In genomic region chr17:58337600-58338453, GRCh38 we compare ENCODE assay signal across 8 cellular contexts. TPM values are rescaled to one million over a fixed set of nuclear protein-coding genes. Genes with fewer than 3 reads are reported as not detected.
DNase-seq lines count a peak whose midpoint lies in the region; ATAC-seq and TF ChIP-seq lines count a peak whose summit lies in the region.

No MANE protein-coding gene starts in this region.

- H3K27me3 ChIP-seq in BJ (ENCODE audit: control insufficient read depth, insufficient read depth, low read length) (no peaks in the 10 kb centered on the region), HL-60 (ENCODE audit: insufficient read depth, poor library complexity, severe bottlenecking) (no peaks in the 10 kb centered on the region)

- no peak; the same call in 1 of the 2 replicates for TF ChIP-seq CTCF in BJ (IDR thresholded peaks at IDR 0.05; ENCODE audit: insufficient read depth, low read depth, low read length)
- no peak for TF ChIP-seq CTCF in GM20000 (IDR thresholded peaks at IDR 0.05; ENCODE audit: extremely low read depth, missing control alignments)
- no peak for TF ChIP-seq CTCF in HL-60 (IDR thresholded peaks at IDR 0.05; ENCODE audit: insufficient read depth, low read length)
- TF ChIP-seq CTCF in activated B cell treated with CpG ODN at 0.5 μM for 24 hours (IDR thresholded peaks at IDR 0.05) = no peak
- no peak for TF ChIP-seq CTCF in lower leg skin (IDR thresholded peaks at IDR 0.05)

- CTCF ChIA-PET in BJ (lab: Yijun Ruan, JAX) (interaction anchor here (0.7 to 4.5 kb wide), 6 partner anchors 10 to 102 kb away, joined by 3 to 19 read pairs (median 6); partner anchors contain the start of genes SUPT4H1 and TSPOAP1), activated B cell treated with CpG ODN at 0.5 μM for 24 hours (lab: Charles Lee) (interaction anchor here (1.2 to 5.3 kb wide), 7 partner anchors 10 to 150 kb away, joined by 3 to 47 read pairs (median 7); partner anchors contain the start of genes HSF5, RNF43, SUPT4H1 and TSPOAP1)

- H3K4me3 ChIP-seq in BJ (ENCODE audit: low read depth, low read length) (no peak overlapping the region), HL-60 (replicated peaks; ENCODE audit: insufficient read depth, low read length) (peak overlapping the region; percentile 55), lower leg skin (ENCODE audit: low read depth, poor library complexity, severe bottlenecking) (no peak overlapping the region)

- TF ChIP-seq POLR2A in lower leg skin (IDR thresholded peaks at IDR 0.05) = peak in 1 of 2 donors; percentile 1

- peaks cover 17% of the 10 kb centered on the region for H3K36me3 Mint-ChIP-seq in activated B cell treated with CpG ODN at 0.5 μM for 24 hours (ENCODE audit: low read depth)

- peak overlapping the region; percentile 100 for H3K27ac ChIP-seq in HL-60 (replicated peaks)
- H3K27ac ChIP-seq in caudate nucleus (ENCODE audit: low read depth, low read length) = peak overlapping the region; percentile 83

- peak overlapping the region; percentile 100 for H3K4me3 Mint-ChIP-seq in activated B cell treated with CpG ODN at 0.5 μM for 24 hours

- peaks cover 97% of the 10 kb centered on the region for H3K4me1 Mint-ChIP-seq in activated B cell treated with CpG ODN at 0.5 μM for 24 hours

- H3K27ac Mint-ChIP-seq in activated B cell treated with CpG ODN at 0.5 μM for 24 hours = peak overlapping the region; percentile 99

- ATAC-seq in activated B cell treated with CpG ODN at 0.5 μM for 24 hours (ENCODE audit: low read depth) = peak; percentile 63

- POLR2A ChIA-PET in BJ (lab: Charles Lee) = interaction anchor here (0.6 to 4.3 kb wide), 2 partner anchors 14 to 1228 kb away, joined by 3 to 26 read pairs; partner anchors contain the start of genes DHX40 and SUPT4H1
- POLR2A ChIA-PET in activated B cell treated with CpG ODN at 0.5 μM for 24 hours (lab: Charles Lee) = interaction anchor here (0.6 to 27.9 kb wide), 27 partner anchors 1 to 1510 kb away, joined by 3 to 3007 read pairs (median 4); partner anchors contain the start of genes HSF5, MRPS23, PRR11 and RNF43

- intact Hi-C loops in activated B cell treated with CpG ODN at 0.5 μM for 24 hours (cut with micrococcal nuclease) (loop anchor here (1.0 to 10.0 kb wide), 7 partner anchors 9 to 817 kb away; partner anchors contain the start of genes PRR11, SKA2 and SUPT4H1), lower leg skin (cut with DNase I; ENCODE audit: low total_unique reads) (no loop called here)

- DNase-seq in BJ (ENCODE audit: low read depth) (peak; percentile 70), GM20000 (ENCODE audit: low spot score) (peak; percentile 74), HL-60 (ENCODE audit: low read depth in 1 of 2, low spot score in 1 of 2) (peak; percentile 94 to 97), activated B cell treated with CpG ODN at 0.5 μM for 24 hours (peak; percentile 84), caudate nucleus (lab: John Stamatoyannopoulos, UW) (peak in 33 of 61 donors; percentile 11 to 70 (median 42)), lower leg skin (ENCODE audit: low spot score in 2 of 2) (peak; percentile 66 to 93), LoVo (ENCODE audit: low spot score) (no peak)
- peak; percentile 90 for DNase-seq in stimulated activated CD8-positive, alpha-beta memory T cell treated with anti-CD3 and anti-CD28 coated beads, Interleukin-12 subunit alpha, Interleukin-12 subunit beta, amount 100 ng/mL, for 4 hours (ENCODE audit: low read depth)

- 38 to 39% methylated on average over 18 to 23 of the region's 23 CpGs for WGBS in lower leg skin, 2 donors

- no peaks in the 10 kb centered on the region for H3K36me3 ChIP-seq in BJ (ENCODE audit: control insufficient read depth, insufficient read depth, low read length)

- no peaks in the 10 kb centered on the region for H3K9me3 Mint-ChIP-seq in activated B cell treated with CpG ODN at 0.5 μM for 24 hours

- H3K27me3 Mint-ChIP-seq in activated B cell treated with CpG ODN at 0.5 μM for 24 hours = no peaks in the 10 kb centered on the region

RNA-seq across cellular contexts. Expression of gene TSPOAP1, which starts 9.2 kb away (rescaled TPM):
- 3.9 and 5.6 TPM in 2 replicates for polyA plus RNA-seq in BJ (2011; rRNA removed)
- polyA minus RNA-seq in BJ (2011; rRNA and poly(A)+ RNA removed) = 0.87 and 2.1 TPM in 2 replicates
- total RNA-seq in activated B cell treated with CpG ODN at 0.5 μM for 24 hours = 16.7 and 22.5 TPM in 2 replicates
- total RNA-seq in lower leg skin = 10 to 100 TPM in 1 of 4 donors, 1 to 10 TPM in 3; 8.2 to 18.3 (median 8.8) TPM

RNA-seq across cellular contexts. Expression of gene SUPT4H1, which starts 14.2 kb away (rescaled TPM):
- polyA plus RNA-seq in BJ (2011; rRNA removed) = 145 and 215 TPM in 2 replicates
- polyA minus RNA-seq in BJ (2011; rRNA and poly(A)+ RNA removed) = 36.8 and 65.5 TPM in 2 replicates
- total RNA-seq in activated B cell treated with CpG ODN at 0.5 μM for 24 hours (90.2 and 100 TPM in 2 replicates), lower leg skin (10 to 100 TPM; 49.5 to 89.7 (median 57.5) TPM)

RNA-seq across cellular contexts. Expression of gene MPO, which starts 57.1 kb away (rescaled TPM):
- polyA plus RNA-seq in BJ (2011; rRNA removed) = not detected in 2 replicates
- not detected in 2 replicates for polyA minus RNA-seq in BJ (2011; rRNA and poly(A)+ RNA removed)
- not detected in 2 replicates for total RNA-seq in activated B cell treated with CpG ODN at 0.5 μM for 24 hours
- under 1 TPM in 1 of 4 donors, not detected in 3; 0.10 TPM for total RNA-seq in lower leg skin
